Comparison of ENCODE assay signal across 7 cellular contexts in genomic region chr13:48671421-48671820, GRCh38. TPM values are rescaled to one million over a fixed set of nuclear protein-coding genes. Genes with fewer than 3 reads are reported as not detected.
"Had no signal": no experiment of that assay in that cellular context is flagged by ENCODE, and none has a peak within 500 bp of the region (broad histone marks: within the 10 kb centered on the region; RNA-seq: fewer than 3 reads in every experiment).

No MANE protein-coding gene starts in this region.

RNA-seq across cellular contexts. Expression of gene CYSLTR2, which starts 17.7 kb away (rescaled TPM):
- total RNA-seq: GM23248, GM23338, H1, H4, H7, H9, HFFc6 had no signal
- polyA plus RNA-seq: GM23248, GM23338, H1 had no signal
